11 cellular contexts compared by ENCODE assay signal in genomic region chr3:11159421-11159904, GRCh38. TPM values are rescaled to one million over a fixed set of nuclear protein-coding genes. Genes with fewer than 3 reads are reported as not detected.
A peak's percentile ranks its signal among the peaks of the same experiment; 100 is the strongest.
DNase-seq lines count a peak whose midpoint lies in the region; ATAC-seq and TF ChIP-seq lines count a peak whose summit lies in the region.
"Had no signal": no experiment of that assay in that cellular context is flagged by ENCODE, and none has a peak within 500 bp of the region (broad histone marks: within the 10 kb centered on the region; RNA-seq: fewer than 3 reads in every experiment).

No MANE protein-coding gene starts in this region.

- no peak overlapping the region for H3K9ac ChIP-seq in subcutaneous abdominal adipose tissue (ENCODE audit: low read length in 5 of 5)

- POLR2A ChIA-PET in GM10248 (lab: Yijun Ruan, JAX), result no interaction called here

- intact Hi-C loops in left ventricle myocardium inferior (cut with micrococcal nuclease), result no loop called here

- peak; percentile 93 for DNase-seq in HCEC 1CT
- DNase-seq in amniotic epithelial cell (ENCODE audit: low read depth), result peak; percentile 89
- no peak for DNase-seq in left ventricle myocardium inferior
- no peak for DNase-seq in stimulated activated CD8-positive, alpha-beta memory T cell treated with anti-CD3 and anti-CD28 coated beads, Interleukin-4, amount 100 ng/mL, for 48 hours
- DNase-seq in GM10248 (ENCODE audit: extremely low spot score), result no peak
- DNase-seq: activated CD4-positive, CD25-positive, alpha-beta regulatory T cell treated with anti-CD3 and anti-CD28 coated beads, Interleukin-2, amount 50 U/mL, for 72 hours; activated naive CD8-positive, alpha-beta T cell treated with anti-CD3 and anti-CD28 coated beads, Interleukin-2, amount 10 ng/mL, durations not matched to agents 7 days and 5 days; NCI-H1092 had no signal

- H3K4me3 ChIP-seq in left ventricle myocardium inferior, result no peak overlapping the region
- no peak overlapping the region for H3K4me3 ChIP-seq in subcutaneous abdominal adipose tissue (ENCODE audit: low read depth in 1 of 5, low read length in 5 of 5)

- peaks cover 21% of the 10 kb centered on the region for H3K4me1 ChIP-seq in left ventricle myocardium inferior
- H3K4me1 ChIP-seq in subcutaneous abdominal adipose tissue (ENCODE audit: control insufficient read depth in 5 of 5, insufficient read depth in 5 of 5, low read length in 5 of 5), result peaks cover 0 to 43% (median 15%) of the 10 kb centered on the region in 5 donors

- H3K36me3 ChIP-seq in left ventricle myocardium inferior, result no peaks in the 10 kb centered on the region
- peaks cover 0 to 6% (median 0%) of the 10 kb centered on the region in 5 donors for H3K36me3 ChIP-seq in subcutaneous abdominal adipose tissue (ENCODE audit: control insufficient read depth in 5 of 5, insufficient read depth in 5 of 5, low read length in 5 of 5)

- TF ChIP-seq CTCF in left ventricle myocardium inferior (IDR thresholded peaks at IDR 0.05; ENCODE audit: borderline replicate concordance) (no peak), GM10248 (IDR thresholded peaks at IDR 0.05; ENCODE audit: control extremely low read depth, extremely low read depth, low read depth, missing control alignments) (no peak)

- peaks cover 59% of the 10 kb centered on the region for H3K27me3 ChIP-seq in left ventricle myocardium inferior (ENCODE audit: low read depth)
- H3K27me3 ChIP-seq in subcutaneous abdominal adipose tissue (ENCODE audit: control insufficient read depth in 5 of 5, insufficient read depth in 4 of 5, low read length in 5 of 5), result peaks cover 0 to 25% (median 7%) of the 10 kb centered on the region in 5 donors

- H3K9me3 ChIP-seq in left ventricle myocardium inferior (replicated peaks) (peaks cover 5% of the 10 kb centered on the region), subcutaneous abdominal adipose tissue (ENCODE audit: control insufficient read depth in 5 of 5, low read length in 5 of 5) (no peaks in the 10 kb centered on the region)

- H3K27ac ChIP-seq in left ventricle myocardium inferior (replicated peaks) (peak overlapping the region; percentile 23), subcutaneous abdominal adipose tissue (ENCODE audit: low read depth, low read length) (peak overlapping the region; percentile 21)

- ATAC-seq in HG02642 (IDR thresholded peaks at IDR 0.05; ENCODE audit: poor library complexity, unreplicated experiment) (no peak), HG03280 (IDR thresholded peaks at IDR 0.05; ENCODE audit: unreplicated experiment) (no peak)

- CTCF ChIA-PET in GM10248 (lab: Yijun Ruan, JAX), result no interaction called here

RNA-seq across cellular contexts. Expression of gene HRH1, which starts 5.2 kb away (rescaled TPM):
- total RNA-seq in left ventricle myocardium inferior, result 1.4 TPM

Comparison
In these comparisons a context has a peak if more than half of its experiments do, and no peak if none do; other contexts are left out.
1. DNase-seq: peak in HCEC 1CT (single experiment) and amniotic epithelial cell (single experiment); none in left ventricle myocardium inferior (single experiment), stimulated activated CD8-positive, alpha-beta memory T cell treated with anti-CD3 and anti-CD28 coated beads, Interleukin-4, amount 100 ng/mL, for 48 hours (single experiment) and GM10248 (single experiment).